11 cellular contexts compared by ENCODE assay signal in the genomic region with DNA sequence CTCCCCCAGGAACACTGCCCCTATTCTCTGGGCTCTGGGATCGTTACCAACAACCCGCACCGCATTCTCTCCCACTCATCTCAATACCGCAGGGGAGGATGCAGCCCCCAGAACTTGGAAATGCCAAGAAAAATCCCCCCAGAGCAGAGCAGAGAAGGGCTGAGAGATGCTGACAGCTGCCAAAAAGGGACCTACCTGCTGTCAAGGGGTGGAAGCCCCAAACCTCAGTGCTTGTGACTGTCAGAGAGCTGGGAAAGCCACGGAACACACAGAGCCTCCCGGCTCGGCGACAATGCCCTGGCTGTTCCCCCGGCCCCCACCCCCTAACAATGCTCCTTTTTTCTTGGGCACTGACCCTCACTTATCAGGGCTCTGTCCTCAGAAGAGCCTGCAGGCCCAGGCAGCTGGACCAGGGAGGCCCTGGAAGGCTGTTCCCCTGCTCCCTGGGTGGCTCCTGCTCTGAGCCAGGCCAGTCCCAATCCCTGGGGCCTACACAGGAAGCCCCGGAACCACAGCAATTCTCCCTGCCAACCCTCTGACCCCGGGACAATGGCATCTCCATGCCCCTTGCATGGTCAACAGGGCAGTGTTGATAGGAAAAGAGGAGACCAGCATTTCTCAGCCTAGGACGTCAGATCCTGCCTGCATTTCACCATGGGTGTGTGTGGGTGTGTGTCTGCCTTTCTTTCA.
DNase-seq lines count a peak whose midpoint lies in the region; ATAC-seq and TF ChIP-seq lines count a peak whose summit lies in the region.
"Had no signal": no experiment of that assay in that cellular context is flagged by ENCODE, and none has a peak within 500 bp of the region (broad histone marks: within the 10 kb centered on the region; RNA-seq: fewer than 3 reads in every experiment).

No MANE protein-coding gene starts in this region.

- peaks cover 17% of the 10 kb centered on the region; the same call in 1 of the 2 replicates for H3K9me1 ChIP-seq in IMR-90 (ENCODE audit: insufficient read depth, low read length)

- no peak overlapping the region for H3K4me3 Mint-ChIP-seq in CD4-positive, alpha-beta memory T cell
- H3K4me3 Mint-ChIP-seq: activated naive CD4-positive, alpha-beta T cell treated with anti-CD3 and anti-CD28 coated beads, Interleukin-2, amount 50 U/mL, for 24 hours had no signal

- H3K9me3 Mint-ChIP-seq in CD4-positive, alpha-beta memory T cell = no peaks in the 10 kb centered on the region
- H3K9me3 Mint-ChIP-seq: activated naive CD4-positive, alpha-beta T cell treated with anti-CD3 and anti-CD28 coated beads, Interleukin-2, amount 50 U/mL, for 24 hours had no signal

- no peak overlapping the region for H4K5ac ChIP-seq in IMR-90 (ENCODE audit: low read depth, low read length)

- H3K18ac ChIP-seq in IMR-90 (ENCODE audit: low read depth, low read length) = no peak overlapping the region

- no peak overlapping the region for H2AFZ ChIP-seq in IMR-90 (replicated peaks; ENCODE audit: low read length, poor library complexity)

- H3K27ac ChIP-seq in IMR-90 (ENCODE audit: insufficient read depth, low read length) = no peak overlapping the region
- H3K27ac ChIP-seq in stomach = peak overlapping the region; percentile 3 to 65 (median 56)
- H3K27ac ChIP-seq in CD4-positive, alpha-beta memory T cell (ENCODE audit: low read depth, low read length) = no peak overlapping the region

- H2AK5ac ChIP-seq in IMR-90 (ENCODE audit: low read depth, low read length) = no peak overlapping the region

- H2BK15ac ChIP-seq in IMR-90 (ENCODE audit: low read depth, low read length) = no peak overlapping the region

- DNase-seq in IMR-90 (no peak), cardiac fibroblast (ENCODE audit: low read depth in 2 of 2) (peak; percentile 49 to 83), inferior parietal cortex (ENCODE audit: extremely low spot score) (peak; percentile 71), stomach (no peak)
- no peak for DNase-seq in CD4-positive, alpha-beta memory T cell
- DNase-seq in activated naive CD4-positive, alpha-beta T cell treated with anti-CD3 and anti-CD28 coated beads, Interleukin-2, amount 50 U/mL, for 16 hours = no peak
- DNase-seq: NCI-H2081 treated with DMSO at 0.1 percent for 48 hours, T-helper 9 cell had no signal

- no peaks in the 10 kb centered on the region for H3K9me3 ChIP-seq in IMR-90 (ENCODE audit: control insufficient read depth, insufficient read depth, low read length)
- H3K9me3 ChIP-seq in stomach = no peaks in the 10 kb centered on the region
- no peaks in the 10 kb centered on the region for H3K9me3 ChIP-seq in CD4-positive, alpha-beta memory T cell (ENCODE audit: control insufficient read depth in 1 of 2, low read length in 2 of 2)

- H2AK9ac ChIP-seq in IMR-90 (replicated peaks; ENCODE audit: low read depth, low read length, poor library complexity) = no peak overlapping the region

- TF ChIP-seq RAD21 in IMR-90 (IDR thresholded peaks at IDR 0.05; ENCODE audit: low read length) = no peak

- no peaks in the 10 kb centered on the region for H3K27me3 Mint-ChIP-seq in CD4-positive, alpha-beta memory T cell
- H3K27me3 Mint-ChIP-seq: activated naive CD4-positive, alpha-beta T cell treated with anti-CD3 and anti-CD28 coated beads, Interleukin-2, amount 50 U/mL, for 24 hours had no signal

- in situ Hi-C loops in IMR-90 (cut with MboI; ENCODE audit: low sequenced_read_pairs) = no loop called here

- no peak overlapping the region for H2BK20ac ChIP-seq in IMR-90 (ENCODE audit: low read depth, low read length)

- no peak overlapping the region for H3K56ac ChIP-seq in IMR-90 (ENCODE audit: extremely low read depth, insufficient read depth, low read length)

- no peak for TF ChIP-seq CTCF in IMR-90 (conservative IDR thresholded peaks at IDR 0.05; ENCODE audit: low read depth, low read length)
- no peak for TF ChIP-seq CTCF in cardiac fibroblast (IDR thresholded peaks at IDR 0.05; ENCODE audit: low read depth, low read length)
- TF ChIP-seq CTCF in stomach (IDR thresholded peaks at IDR 0.05) = no peak

- POLR2A ChIA-PET in IMR-90 (lab: Charles Lee; ENCODE audit: unreplicated experiment) = no interaction called here
- POLR2A ChIA-PET in CD4-positive, alpha-beta memory T cell (lab: Charles Lee; ENCODE audit: partially characterized antibody) = no interaction called here

- no TSS peak for BruUV-seq in IMR-90 (replicated peaks; lab: Mats Ljungman, UMichigan)

- H4K91ac ChIP-seq in IMR-90 (ENCODE audit: insufficient read depth, low read depth, low read length) = no peak overlapping the region

- no peak overlapping the region for H4K8ac ChIP-seq in IMR-90 (ENCODE audit: low read depth in 2 of 2, low read length in 2 of 2)

- no peaks in the 10 kb centered on the region for H3K36me3 Mint-ChIP-seq in CD4-positive, alpha-beta memory T cell
- H3K36me3 Mint-ChIP-seq: activated naive CD4-positive, alpha-beta T cell treated with anti-CD3 and anti-CD28 coated beads, Interleukin-2, amount 50 U/mL, for 24 hours had no signal

- H3K36me3 ChIP-seq in IMR-90 (ENCODE audit: control insufficient read depth, insufficient read depth, low read length) = no peaks in the 10 kb centered on the region
- no peaks in the 10 kb centered on the region for H3K36me3 ChIP-seq in stomach
- no peaks in the 10 kb centered on the region for H3K36me3 ChIP-seq in CD4-positive, alpha-beta memory T cell (ENCODE audit: insufficient read depth, low read length)

- dilution Hi-C loops in IMR-90 (cut with HindIII; ENCODE audit: low sequenced_read_pairs, unreplicated experiment) = no loop called here

- H3K4me3 ChIP-seq in IMR-90 (ENCODE audit: insufficient read depth, low read depth, low read length) (no peak overlapping the region), cardiac fibroblast (replicated peaks in 1 of 2; ENCODE audit: low read depth in 2 of 2, low read length in 2 of 2) (no peak overlapping the region), stomach (no peak overlapping the region)
- H3K4me3 ChIP-seq in CD4-positive, alpha-beta memory T cell (ENCODE audit: low read length in 2 of 2) = no peak overlapping the region

- intact Hi-C loops in IMR-90 (cut with micrococcal nuclease) = no loop called here
- intact Hi-C loops in stomach (cut with DNase I; ENCODE audit: low total_unique reads) = no loop called here
- intact Hi-C loops in CD4-positive, alpha-beta memory T cell (cut with micrococcal nuclease) = no loop called here

- no peak overlapping the region for H3K23ac ChIP-seq in IMR-90 (ENCODE audit: low read depth, low read length)

- peaks cover 4% of the 10 kb centered on the region for H4K20me1 ChIP-seq in IMR-90 (ENCODE audit: insufficient read depth, low read length)

- H3K4me2 ChIP-seq in IMR-90 (ENCODE audit: low read depth, low read length) = no peak overlapping the region

- peak overlapping the region in 3 of 7 donors; percentile 9 to 42 (median 24) for H3K27ac Mint-ChIP-seq in CD4-positive, alpha-beta memory T cell
- H3K27ac Mint-ChIP-seq: activated naive CD4-positive, alpha-beta T cell treated with anti-CD3 and anti-CD28 coated beads, Interleukin-2, amount 50 U/mL, for 24 hours had no signal

- TF ChIP-seq POLR2A in IMR-90 (IDR thresholded peaks at IDR 0.05; ENCODE audit: low read depth, low read length) = no peak
- no peak for TF ChIP-seq POLR2A in stomach (IDR thresholded peaks at IDR 0.05)

- peaks cover 16 to 43% (median 32%) of the 10 kb centered on the region in 4 donors for H3K4me1 Mint-ChIP-seq in CD4-positive, alpha-beta memory T cell

- no peak overlapping the region for H3K4ac ChIP-seq in IMR-90 (ENCODE audit: low read depth, low read length)

- H3K79me1 ChIP-seq in IMR-90 (ENCODE audit: low read depth in 1 of 2, low read length in 2 of 2) = no peaks in the 10 kb centered on the region

- no peak for TF ChIP-seq EP300 in stomach (IDR thresholded peaks at IDR 0.05)

- CTCF ChIA-PET in IMR-90 (lab: Yijun Ruan, JAX) = interaction anchor here (0.6 kb wide), 1 partner anchor 28 kb away, joined by 3 read pairs; no protein-coding TSS in a partner anchor
- CTCF ChIA-PET in CD4-positive, alpha-beta memory T cell (lab: Charles Lee; ENCODE audit: partially characterized antibody) = no interaction called here

- H3K27me3 ChIP-seq in IMR-90 (ENCODE audit: control insufficient read depth, insufficient read depth, low read length) (peaks cover 8% of the 10 kb centered on the region; the same call in 1 of the 2 replicates), stomach (no peaks in the 10 kb centered on the region)
- H3K27me3 ChIP-seq in CD4-positive, alpha-beta memory T cell (ENCODE audit: insufficient read depth, low read length) = no peaks in the 10 kb centered on the region

- ATAC-seq in IMR-90 (ENCODE audit: low read depth) = peak; percentile 6; the same call in 1 of the 2 replicates
- no peak for ATAC-seq in GM18907 (IDR thresholded peaks at IDR 0.05; ENCODE audit: unreplicated experiment)
- ATAC-seq in GM19328 (IDR thresholded peaks at IDR 0.05; ENCODE audit: unreplicated experiment) = no peak

- WGBS in IMR-90 (ENCODE audit: extremely low coverage in 2 of 2, insufficient read length in 1 of 2), 2 experiments = no CpG with 5 or more reads among the region's 12 CpGs
- WGBS in stomach, 5 donors = 64 to 75% (median 68%) methylated on average over 12 of the region's 12 CpGs

- H2BK120ac ChIP-seq in IMR-90 (ENCODE audit: low read depth, low read length) = no peak overlapping the region

- H3K9ac ChIP-seq in IMR-90 (ENCODE audit: low read depth, low read length) = no peak overlapping the region

- H3K4me1 ChIP-seq in IMR-90 (ENCODE audit: control insufficient read depth, insufficient read depth, low read length) (peaks cover 11% of the 10 kb centered on the region; the same call in 1 of the 2 replicates), stomach (peaks cover 59 to 90% (median 71%) of the 10 kb centered on the region in 4 donors)
- H3K4me1 ChIP-seq in CD4-positive, alpha-beta memory T cell (ENCODE audit: insufficient read depth, low read length) = peaks cover 21% of the 10 kb centered on the region

- H2BK5ac ChIP-seq in IMR-90 (ENCODE audit: low read depth, low read length, poor library complexity, severe bottlenecking) = no peak overlapping the region

- H3K14ac ChIP-seq in IMR-90 (replicated peaks; ENCODE audit: low read depth, low read length) = no peak overlapping the region

TF ChIP-seq in IMR-90, 13 proteins besides CTCF, POLR2A, EP300 and RAD21 (continues in another document):
- TF ChIP-seq BHLHE40 (IDR thresholded peaks at IDR 0.05; ENCODE audit: low read depth, low read length) (no peak), SMC3 (IDR thresholded peaks at IDR 0.05; ENCODE audit: low read depth, low read length) (no peak), MXI1 (IDR thresholded peaks at IDR 0.05; ENCODE audit: borderline replicate concordance, low read depth, low read length) (no peak), CHD1 (IDR thresholded peaks at IDR 0.05; ENCODE audit: low read depth, low read length) (no peak)
- TF ChIP-seq, protein P1, sequence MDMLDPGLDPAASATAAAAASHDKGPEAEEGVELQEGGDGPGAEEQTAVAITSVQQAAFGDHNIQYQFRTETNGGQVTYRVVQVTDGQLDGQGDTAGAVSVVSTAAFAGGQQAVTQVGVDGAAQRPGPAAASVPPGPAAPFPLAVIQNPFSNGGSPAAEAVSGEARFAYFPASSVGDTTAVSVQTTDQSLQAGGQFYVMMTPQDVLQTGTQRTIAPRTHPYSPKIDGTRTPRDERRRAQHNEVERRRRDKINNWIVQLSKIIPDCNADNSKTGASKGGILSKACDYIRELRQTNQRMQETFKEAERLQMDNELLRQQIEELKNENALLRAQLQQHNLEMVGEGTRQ (IDR thresholded peaks at IDR 0.05; ENCODE audit: low read depth, low read length) = no peak

Comparison
In these comparisons a context has a peak if more than half of its experiments do, and no peak if none do; other contexts are left out.
1. DNase-seq: peak in cardiac fibroblast (2 of 2) and inferior parietal cortex (single experiment); none in IMR-90 (single experiment), stomach (single experiment), CD4-positive, alpha-beta memory T cell (0 of 5) and activated naive CD4-positive, alpha-beta T cell treated with anti-CD3 and anti-CD28 coated beads, Interleukin-2, amount 50 U/mL, for 16 hours (single experiment).
2. H3K27ac ChIP-seq: peak in stomach (5 of 5); none in IMR-90 (single experiment) and CD4-positive, alpha-beta memory T cell (single experiment).